ENCODE assay signal across 9 cellular contexts in genomic region chr1:85465791-85466134, GRCh38. TPM values are rescaled to one million over a fixed set of nuclear protein-coding genes. Genes with fewer than 3 reads are reported as not detected.
DNase-seq lines count a peak whose midpoint lies in the region; ATAC-seq and TF ChIP-seq lines count a peak whose summit lies in the region.
"Had no signal": no experiment of that assay in that cellular context is flagged by ENCODE, and none has a peak within 500 bp of the region (broad histone marks: within the 10 kb centered on the region; RNA-seq: fewer than 3 reads in every experiment).

No MANE protein-coding gene starts in this region.

- POLR2A ChIA-PET in IMR-90 (lab: Charles Lee; ENCODE audit: unreplicated experiment): interaction anchor here (0.7 to 0.8 kb wide), 2 partner anchors 30 to 142 kb away, joined by 3 to 4 read pairs; no protein-coding TSS in a partner anchor
- POLR2A ChIA-PET in naive thymus-derived CD8-positive, alpha-beta T cell (lab: Charles Lee): no interaction called here

- H3K9me3 Mint-ChIP-seq in naive thymus-derived CD8-positive, alpha-beta T cell: peaks cover 0 to 5% (median 0%) of the 10 kb centered on the region in 9 donors

- peak overlapping the region; percentile 77 for H3K14ac ChIP-seq in IMR-90 (replicated peaks; ENCODE audit: low read depth, low read length)

- H2AK9ac ChIP-seq in IMR-90 (replicated peaks; ENCODE audit: low read depth, low read length, poor library complexity): peak overlapping the region; percentile 0

- H4K91ac ChIP-seq in IMR-90 (ENCODE audit: insufficient read depth, low read depth, low read length): no peak overlapping the region

- H3K27me3 ChIP-seq in IMR-90 (ENCODE audit: control insufficient read depth, insufficient read depth, low read length): no peaks in the 10 kb centered on the region
- no peaks in the 10 kb centered on the region for H3K27me3 ChIP-seq in colonic mucosa
- no peaks in the 10 kb centered on the region for H3K27me3 ChIP-seq in tibial nerve

- H3K36me3 ChIP-seq in IMR-90 (ENCODE audit: control insufficient read depth, insufficient read depth, low read length) (no peaks in the 10 kb centered on the region), colonic mucosa (no peaks in the 10 kb centered on the region), tibial nerve (no peaks in the 10 kb centered on the region)
- H3K36me3 ChIP-seq: esophagus squamous epithelium had no signal

- H3K4me1 ChIP-seq in IMR-90 (ENCODE audit: control insufficient read depth, insufficient read depth, low read length) (peaks cover 7% of the 10 kb centered on the region), colonic mucosa (peaks cover 2% of the 10 kb centered on the region), tibial nerve (peaks cover 0 to 23% (median 0%) of the 10 kb centered on the region in 4 donors)

- no peak overlapping the region for H4K5ac ChIP-seq in IMR-90 (ENCODE audit: low read depth, low read length)

- H3K4ac ChIP-seq in IMR-90 (ENCODE audit: low read depth, low read length): peak overlapping the region; percentile 49

- TF ChIP-seq EP300 in tibial nerve (IDR thresholded peaks at IDR 0.05): no peak

- H3K4me3 ChIP-seq in AG09309 (ENCODE audit: control insufficient read depth, low read depth, low read length) (peak overlapping the region; percentile 51), IMR-90 (ENCODE audit: insufficient read depth, low read depth, low read length) (peak overlapping the region; percentile 95; the same call in 1 of the 2 replicates), colonic mucosa (no peak overlapping the region), tibial nerve (peak overlapping the region in 1 of 4 donors; percentile 79)

- H3K4me3 Mint-ChIP-seq in naive thymus-derived CD8-positive, alpha-beta T cell: peak overlapping the region; percentile 43 to 72 (median 60)

- H2AK5ac ChIP-seq in IMR-90 (ENCODE audit: low read depth, low read length): 0 out of 2 replicates have a peak overlapping the region, but pooled peaks have one; percentile 1

- no peaks in the 10 kb centered on the region for H3K9me3 ChIP-seq in IMR-90 (ENCODE audit: control insufficient read depth, insufficient read depth, low read length)
- H3K9me3 ChIP-seq in colonic mucosa: no peaks in the 10 kb centered on the region
- H3K9me3 ChIP-seq in tibial nerve: no peaks in the 10 kb centered on the region
- H3K9me3 ChIP-seq: esophagus squamous epithelium had no signal

- CTCF ChIA-PET in IMR-90 (lab: Yijun Ruan, JAX): interaction anchor here (0.6 to 1.1 kb wide), 2 partner anchors 157 to 227 kb away, joined by 3 to 4 read pairs; no protein-coding TSS in a partner anchor

- in situ Hi-C loops in IMR-90 (cut with MboI; ENCODE audit: low sequenced_read_pairs): loop anchor here (10.0 kb wide), 1 partner anchor 109 kb away; no protein-coding TSS in a partner anchor

- H2BK5ac ChIP-seq in IMR-90 (ENCODE audit: low read depth, low read length, poor library complexity, severe bottlenecking): peak overlapping the region; percentile 22

- H4K8ac ChIP-seq in IMR-90 (ENCODE audit: low read depth in 2 of 2, low read length in 2 of 2): peak overlapping the region; percentile 39 to 75; a peak in 3 of 4 replicates

- peaks cover 7% of the 10 kb centered on the region; the same call in 1 of the 2 replicates for H4K20me1 ChIP-seq in IMR-90 (ENCODE audit: insufficient read depth, low read length)

- H3K27ac ChIP-seq in IMR-90 (ENCODE audit: insufficient read depth, low read length) (peak overlapping the region; percentile 9; the same call in 1 of the 2 replicates), colonic mucosa (peak overlapping the region; percentile 90), tibial nerve (peak overlapping the region in 2 of 4 donors; percentile 76 to 84)

- no peak overlapping the region for H3K18ac ChIP-seq in IMR-90 (ENCODE audit: low read depth, low read length)

- no peak overlapping the region for H2BK20ac ChIP-seq in IMR-90 (ENCODE audit: low read depth, low read length)

- peaks cover 27 to 71% of the 10 kb centered on the region in 2 experiments for H3K79me1 ChIP-seq in IMR-90 (ENCODE audit: low read depth in 1 of 2, low read length in 2 of 2)

- peak overlapping the region; percentile 95 for H3K4me2 ChIP-seq in IMR-90 (ENCODE audit: low read depth, low read length)

- H3K27me3 Mint-ChIP-seq in naive thymus-derived CD8-positive, alpha-beta T cell: peaks cover 36 to 64% (median 60%) of the 10 kb centered on the region in 5 donors

- TF ChIP-seq POLR2A in IMR-90 (IDR thresholded peaks at IDR 0.05; ENCODE audit: low read depth, low read length) (no peak), tibial nerve (IDR thresholded peaks at IDR 0.05) (no peak)

- dilution Hi-C loops in IMR-90 (cut with HindIII; ENCODE audit: low sequenced_read_pairs, unreplicated experiment): no loop called here

- intact Hi-C loops in IMR-90 (cut with micrococcal nuclease) (loop anchor here (2.0 kb wide), 2 partner anchors 111 to 157 kb away; no protein-coding TSS in a partner anchor), colonic mucosa (cut with DNase I) (loop anchor here (5.0 to 10.0 kb wide), 2 partner anchors 61 to 123 kb away; no protein-coding TSS in a partner anchor)

- DNase-seq in AG09309 (ENCODE audit: low read depth) (no peak), IMR-90 (peak; percentile 66), colonic mucosa (no peak), tibial nerve (ENCODE audit: low spot score in 2 of 2) (no peak), SIG-M5 (lab: John Stamatoyannopoulos, UW) (no peak), DMS153 (lab: John Stamatoyannopoulos, UW) (no peak)
- no peak for DNase-seq in naive thymus-derived CD8-positive, alpha-beta T cell
- DNase-seq: esophagus squamous epithelium had no signal

- peaks cover 9% of the 10 kb centered on the region for H3K9me1 ChIP-seq in IMR-90 (ENCODE audit: insufficient read depth, low read length)

- no peak for TF ChIP-seq RAD21 in IMR-90 (IDR thresholded peaks at IDR 0.05; ENCODE audit: low read length)

- ATAC-seq in IMR-90 (ENCODE audit: low read depth): no peak
- ATAC-seq in naive thymus-derived CD8-positive, alpha-beta T cell: no peak
- no peak for ATAC-seq in HG02973 (IDR thresholded peaks at IDR 0.05; ENCODE audit: unreplicated experiment)

- H3K27ac Mint-ChIP-seq in naive thymus-derived CD8-positive, alpha-beta T cell: no peak overlapping the region

- peaks cover 3 to 10% (median 8%) of the 10 kb centered on the region in 4 donors for H3K4me1 Mint-ChIP-seq in naive thymus-derived CD8-positive, alpha-beta T cell

- H2AFZ ChIP-seq in IMR-90 (replicated peaks; ENCODE audit: low read length, poor library complexity): no peak overlapping the region

- H3K36me3 Mint-ChIP-seq in naive thymus-derived CD8-positive, alpha-beta T cell: peaks cover 0 to 14% (median 0%) of the 10 kb centered on the region in 3 donors

- H2BK120ac ChIP-seq in IMR-90 (ENCODE audit: low read depth, low read length): peak overlapping the region; percentile 34; the same call in 1 of the 2 replicates

- H3K9ac ChIP-seq in IMR-90 (ENCODE audit: low read depth, low read length) (peak overlapping the region; percentile 66; the same call in 1 of the 2 replicates), colonic mucosa (ENCODE audit: low read depth in 2 of 2, low read length in 2 of 2) (peak overlapping the region; percentile 84 to 85)

- H3K56ac ChIP-seq in IMR-90 (ENCODE audit: extremely low read depth, insufficient read depth, low read length): no peak overlapping the region

- BruUV-seq in IMR-90 (replicated peaks; lab: Mats Ljungman, UMichigan): no TSS peak

- no peak overlapping the region; the same call in 2 of the 3 replicates for H2BK15ac ChIP-seq in IMR-90 (ENCODE audit: low read depth, low read length)

- WGBS in IMR-90 (ENCODE audit: extremely low coverage in 2 of 2, insufficient read length in 1 of 2), 2 experiments: no CpG with 5 or more reads among the region's 1 CpG
- WGBS in tibial nerve, 2 donors: 26 to 28% methylated on average over 1 of the region's 1 CpG

- TF ChIP-seq CTCF in AG09309 (IDR thresholded peaks at IDR 0.05; ENCODE audit: control insufficient read depth, insufficient read depth, low read depth, low read length, missing control alignments) (no peak), IMR-90 (conservative IDR thresholded peaks at IDR 0.05; ENCODE audit: low read depth, low read length) (no peak), colonic mucosa (IDR thresholded peaks at IDR 0.05) (no peak), tibial nerve (IDR thresholded peaks at IDR 0.05) (no peak)

- peak overlapping the region; percentile 13 for H3K23ac ChIP-seq in IMR-90 (ENCODE audit: low read depth, low read length)

TF ChIP-seq in IMR-90, 13 proteins besides CTCF, POLR2A, EP300 and RAD21 (continues in another document):
- no peak for TF ChIP-seq MAFK (IDR thresholded peaks at IDR 0.05; ENCODE audit: low read depth, low read length)
- no peak for TF ChIP-seq CEBPB (IDR thresholded peaks at IDR 0.05; ENCODE audit: low read depth, low read length)
- no peak for TF ChIP-seq NFE2L2 (IDR thresholded peaks at IDR 0.05; ENCODE audit: low read depth, low read length)
- no peak for TF ChIP-seq RCOR1 (IDR thresholded peaks at IDR 0.05; ENCODE audit: insufficient replicate concordance, low read length)
- TF ChIP-seq FOS (IDR thresholded peaks at IDR 0.05; ENCODE audit: low read depth, low read length): no peak
- TF ChIP-seq CHD1 (IDR thresholded peaks at IDR 0.05; ENCODE audit: low read depth, low read length): no peak
- TF ChIP-seq USF2 (IDR thresholded peaks at IDR 0.05; ENCODE audit: low read depth, low read length): no peak

RNA-seq across cellular contexts. Expression of gene DDAH1, which starts 0.8 kb away (rescaled TPM):
- total RNA-seq in IMR-90 (2012; rRNA removed) (94.5 and 108 TPM in 2 replicates), colonic mucosa (100 to 1,000 TPM; 130 to 144 TPM), tibial nerve (10 to 100 TPM; 17.7 to 23.4 (median 21.8) TPM)
- 78.0 and 89.0 TPM in 2 replicates for polyA plus RNA-seq in IMR-90 (2012; rRNA removed)
- polyA plus RNA-seq in IMR-90 (2012; cell fraction: cytosol; rRNA removed): 18.8 and 40.9 TPM in 2 replicates
- 9.2 and 40.9 TPM in 2 replicates for polyA plus RNA-seq in IMR-90 (2012; cell fraction: nucleus; rRNA removed; ENCODE audit: low replicate concordance)
- not detected for total RNA-seq in naive thymus-derived CD8-positive, alpha-beta T cell
- not detected for polyA plus RNA-seq in naive thymus-derived CD8-positive, alpha-beta T cell

Comparison
In these comparisons a context has a peak if more than half of its experiments do, and no peak if none do; other contexts are left out.
1. RNA of gene DDAH1, which starts 0.8 kb away (total RNA-seq): 130 to 144 TPM in colonic mucosa, 94.5 to 108 TPM in IMR-90 and 17.7 to 23.4 TPM in tibial nerve; not detected in naive thymus-derived CD8-positive, alpha-beta T cell; every median in the first group is over 10 times any median in the second.